In the genomic region with DNA sequence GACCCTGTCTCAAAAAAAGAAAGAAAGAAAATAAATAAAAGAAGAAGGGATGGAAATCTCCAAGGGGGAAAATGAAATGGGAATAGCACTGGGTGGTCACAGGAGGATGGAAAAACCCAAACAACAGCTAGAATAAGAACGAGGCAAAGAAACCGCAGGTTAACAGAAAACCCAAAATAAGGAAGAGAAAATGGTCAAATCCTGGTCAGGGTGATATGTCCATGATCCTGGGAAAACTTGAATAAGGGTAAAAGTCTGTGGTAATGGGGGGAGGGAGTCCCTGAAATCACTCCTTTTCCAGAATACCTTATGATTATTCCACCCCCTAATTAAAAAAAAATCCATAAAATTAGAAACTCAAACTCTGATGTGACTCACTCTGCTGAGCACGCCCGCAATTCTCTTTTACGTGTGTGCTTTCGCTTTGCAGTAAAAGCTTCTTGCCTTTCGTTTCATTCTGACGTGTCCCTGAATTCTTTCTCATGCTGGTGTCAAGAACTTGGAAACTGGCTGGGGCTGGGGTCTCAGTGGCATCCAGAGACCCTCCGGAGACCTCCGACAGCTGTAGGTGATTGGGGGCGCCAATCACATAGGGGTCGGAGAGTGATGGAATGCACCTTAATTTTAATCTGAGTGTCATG, we compare ENCODE assay signal across 10 cellular contexts. TPM values are rescaled to one million over a fixed set of nuclear protein-coding genes. Genes with fewer than 3 reads are reported as not detected.
DNase-seq lines count a peak whose midpoint lies in the region; ATAC-seq and TF ChIP-seq lines count a peak whose summit lies in the region.
"Had no signal": no experiment of that assay in that cellular context is flagged by ENCODE, and none has a peak within 500 bp of the region (broad histone marks: within the 10 kb centered on the region; RNA-seq: fewer than 3 reads in every experiment).

No MANE protein-coding gene starts in this region.

- H3K4me1 Mint-ChIP-seq in T-helper 1 cell treated with Interleukin-12 subunit alpha and Interleukin-12 subunit beta and Interleukin-4 antibody, amounts not matched to agents 30 μg/mL and 1 μg/mL, for 36 hours (ENCODE audit: low read depth) = peaks cover 10% of the 10 kb centered on the region
- peaks cover 8% of the 10 kb centered on the region for H3K4me1 Mint-ChIP-seq in activated T-helper 2 cell treated with anti-CD3 and anti-CD28 coated beads, Interferon-gamma antibody, Interleukin-2, Interleukin-4, amounts not matched to agents 10 μg/mL and 5 μg/mL and 100 μg/mL, durations not matched to agents 14 hours and 24 hours and 36 hours (ENCODE audit: low read depth)
- H3K4me1 Mint-ChIP-seq in HFFc6 (ENCODE audit: low read depth) = peaks cover 14% of the 10 kb centered on the region

- intact Hi-C loops in activated T-helper 2 cell treated with anti-CD3 and anti-CD28 coated beads, Interferon-gamma antibody, Interleukin-2, Interleukin-4, amounts not matched to agents 10 μg/mL and 5 μg/mL and 100 μg/mL, durations not matched to agents 14 hours and 24 hours and 36 hours (cut with micrococcal nuclease) = loop anchor here (10.0 kb wide), 1 partner anchor 826 kb away; the partner anchor contains the start of gene IRS2

- H3K9me3 Mint-ChIP-seq in T-helper 1 cell treated with Interleukin-12 subunit alpha and Interleukin-12 subunit beta and Interleukin-4 antibody, amounts not matched to agents 30 μg/mL and 1 μg/mL, for 36 hours = peaks cover 7% of the 10 kb centered on the region
- no peaks in the 10 kb centered on the region for H3K9me3 Mint-ChIP-seq in activated T-helper 2 cell treated with anti-CD3 and anti-CD28 coated beads, Interferon-gamma antibody, Interleukin-2, Interleukin-4, amounts not matched to agents 10 μg/mL and 5 μg/mL and 100 μg/mL, durations not matched to agents 14 hours and 24 hours and 36 hours
- H3K9me3 Mint-ChIP-seq in HFFc6 = peaks cover 11% of the 10 kb centered on the region

- DNase-seq in stimulated activated CD4-positive, alpha-beta T cell treated with anti-CD3 and anti-CD28 coated beads, Interleukin-15, amount 100 ng/mL, for 24 hours = peak; percentile 19
- no peak for DNase-seq in stimulated activated CD4-positive, alpha-beta T cell treated with anti-CD3 and anti-CD28 coated beads, Interleukin-2, amount 100 ng/mL, for 48 hours
- DNase-seq in ureter (ENCODE audit: low spot score) (peak; percentile 19), DMS79 treated with DMSO at 0.1 percent for 48 hours (lab: John Stamatoyannopoulos, UW) (no peak), HFFc6 (no peak)
- no peak for DNase-seq in activated T-helper 2 cell treated with anti-CD3 and anti-CD28 coated beads, Interferon-gamma antibody, Interleukin-2, Interleukin-4, amounts not matched to agents 10 μg/mL and 5 μg/mL and 100 μg/mL, durations not matched to agents 14 hours and 24 hours and 36 hours (ENCODE audit: low spot score)
- DNase-seq: activated CD4-positive, CD25-positive, alpha-beta regulatory T cell treated with anti-CD3 and anti-CD28 coated beads, Interleukin-2, amount 50 U/mL, for 72 hours; NCI-H2081 had no signal

- no peak for TF ChIP-seq CTCF in HFFc6 (IDR thresholded peaks at IDR 0.05)

- peak; percentile 35 for ATAC-seq in HG03103 (IDR thresholded peaks at IDR 0.05; ENCODE audit: low read depth, unreplicated experiment)

- H3K36me3 Mint-ChIP-seq in T-helper 1 cell treated with Interleukin-12 subunit alpha and Interleukin-12 subunit beta and Interleukin-4 antibody, amounts not matched to agents 30 μg/mL and 1 μg/mL, for 36 hours (ENCODE audit: low read depth) = peaks cover 4% of the 10 kb centered on the region
- no peaks in the 10 kb centered on the region for H3K36me3 Mint-ChIP-seq in activated T-helper 2 cell treated with anti-CD3 and anti-CD28 coated beads, Interferon-gamma antibody, Interleukin-2, Interleukin-4, amounts not matched to agents 10 μg/mL and 5 μg/mL and 100 μg/mL, durations not matched to agents 14 hours and 24 hours and 36 hours (ENCODE audit: low read depth)
- H3K36me3 Mint-ChIP-seq in HFFc6 (ENCODE audit: low read depth) = peaks cover 9% of the 10 kb centered on the region

- no peaks in the 10 kb centered on the region for H3K27me3 Mint-ChIP-seq in T-helper 1 cell treated with Interleukin-12 subunit alpha and Interleukin-12 subunit beta and Interleukin-4 antibody, amounts not matched to agents 30 μg/mL and 1 μg/mL, for 36 hours (ENCODE audit: low read depth)
- no peaks in the 10 kb centered on the region for H3K27me3 Mint-ChIP-seq in activated T-helper 2 cell treated with anti-CD3 and anti-CD28 coated beads, Interferon-gamma antibody, Interleukin-2, Interleukin-4, amounts not matched to agents 10 μg/mL and 5 μg/mL and 100 μg/mL, durations not matched to agents 14 hours and 24 hours and 36 hours (ENCODE audit: low read depth)
- peaks cover 12% of the 10 kb centered on the region for H3K27me3 Mint-ChIP-seq in HFFc6 (ENCODE audit: insufficient read depth)

- H3K4me3 Mint-ChIP-seq in T-helper 1 cell treated with Interleukin-12 subunit alpha and Interleukin-12 subunit beta and Interleukin-4 antibody, amounts not matched to agents 30 μg/mL and 1 μg/mL, for 36 hours = peak overlapping the region; percentile 29
- H3K4me3 Mint-ChIP-seq in activated T-helper 2 cell treated with anti-CD3 and anti-CD28 coated beads, Interferon-gamma antibody, Interleukin-2, Interleukin-4, amounts not matched to agents 10 μg/mL and 5 μg/mL and 100 μg/mL, durations not matched to agents 14 hours and 24 hours and 36 hours (ENCODE audit: low read depth) = no peak overlapping the region
- no peak overlapping the region for H3K4me3 Mint-ChIP-seq in HFFc6

- peak overlapping the region; percentile 11 for H3K27ac Mint-ChIP-seq in T-helper 1 cell treated with Interleukin-12 subunit alpha and Interleukin-12 subunit beta and Interleukin-4 antibody, amounts not matched to agents 30 μg/mL and 1 μg/mL, for 36 hours
- H3K27ac Mint-ChIP-seq in activated T-helper 2 cell treated with anti-CD3 and anti-CD28 coated beads, Interferon-gamma antibody, Interleukin-2, Interleukin-4, amounts not matched to agents 10 μg/mL and 5 μg/mL and 100 μg/mL, durations not matched to agents 14 hours and 24 hours and 36 hours = no peak overlapping the region
- H3K27ac Mint-ChIP-seq in HFFc6 = no peak overlapping the region

RNA-seq across cellular contexts. Expression of gene NAXD, which starts 4.3 kb away (rescaled TPM):
- 37.8 TPM for total RNA-seq in ureter
- total RNA-seq in activated T-helper 2 cell treated with anti-CD3 and anti-CD28 coated beads, Interferon-gamma antibody, Interleukin-2, Interleukin-4, amounts not matched to agents 10 μg/mL and 5 μg/mL and 100 μg/mL, durations not matched to agents 14 hours and 24 hours and 36 hours = 21.7 and 22.1 TPM in 2 replicates
- 10 to 100 TPM; 20.3 to 27.4 (median 22.8) TPM for total RNA-seq in HFFc6 (2021; fragmentation: NEBNext Ultra II Directional; extraction: Animal tissue kit (Norgen Biotek cat#: 25700))

RNA-seq across cellular contexts. Expression of gene RAB20, which starts 49.6 kb away (rescaled TPM):
- total RNA-seq in ureter = 35.4 TPM
- total RNA-seq in activated T-helper 2 cell treated with anti-CD3 and anti-CD28 coated beads, Interferon-gamma antibody, Interleukin-2, Interleukin-4, amounts not matched to agents 10 μg/mL and 5 μg/mL and 100 μg/mL, durations not matched to agents 14 hours and 24 hours and 36 hours = 2.8 and 4.0 TPM in 2 replicates
- 1 to 10 TPM in 1 of 6 experiments, under 1 TPM in 5; 0.40 to 1.0 (median 0.74) TPM for total RNA-seq in HFFc6 (2021; fragmentation: NEBNext Ultra II Directional; extraction: Animal tissue kit (Norgen Biotek cat#: 25700))

Comparison
In these comparisons a context has a peak if more than half of its experiments do, and no peak if none do; other contexts are left out.
1. DNase-seq: peak in stimulated activated CD4-positive, alpha-beta T cell treated with anti-CD3 and anti-CD28 coated beads, Interleukin-15, amount 100 ng/mL, for 24 hours (single experiment) and ureter (single experiment); none in stimulated activated CD4-positive, alpha-beta T cell treated with anti-CD3 and anti-CD28 coated beads, Interleukin-2, amount 100 ng/mL, for 48 hours (0 of 2), activated T-helper 2 cell treated with anti-CD3 and anti-CD28 coated beads, Interferon-gamma antibody, Interleukin-2, Interleukin-4, amounts not matched to agents 10 μg/mL and 5 μg/mL and 100 μg/mL, durations not matched to agents 14 hours and 24 hours and 36 hours (single experiment), DMS79 treated with DMSO at 0.1 percent for 48 hours (single experiment) and HFFc6 (single experiment).